Comparison of ENCODE assay signal across 30 cellular contexts in the genomic region with DNA sequence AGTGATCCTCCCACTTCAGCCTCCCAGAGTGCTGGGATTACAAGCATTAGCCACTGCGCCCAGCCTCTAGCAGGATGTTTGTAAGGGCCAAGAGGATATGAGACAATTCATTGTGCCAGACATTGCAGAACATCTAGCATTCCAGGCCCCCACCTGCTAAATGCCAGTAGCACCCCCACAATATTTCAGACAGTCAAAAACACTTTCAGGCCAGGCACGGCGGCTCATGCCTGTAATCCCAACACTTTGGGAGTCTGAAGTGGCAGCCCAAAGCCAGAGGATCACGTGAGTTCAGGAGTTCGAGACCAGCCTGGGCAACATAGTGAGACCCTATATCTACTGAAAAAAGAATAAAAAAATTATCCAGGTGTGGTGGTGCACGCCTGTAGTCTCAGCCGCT. TPM values are rescaled to one million over a fixed set of nuclear protein-coding genes. Genes with fewer than 3 reads are reported as not detected.
"Had no signal": no experiment of that assay in that cellular context is flagged by ENCODE, and none has a peak within 500 bp of the region (broad histone marks: within the 10 kb centered on the region; RNA-seq: fewer than 3 reads in every experiment).

No MANE protein-coding gene starts in this region.

- H3K4me1 Mint-ChIP-seq: memory B cell; neural crest cell; stimulated activated effector memory CD8-positive, alpha-beta T cell treated with anti-CD3 and anti-CD28 coated beads, Interleukin-12 subunit alpha, Interleukin-12 subunit beta, amount 100 ng/mL, for 72 hours had no signal

- H3K9me3 Mint-ChIP-seq: dendritic cell treated with granulocyte-macrophage colony-stimulating factor and Interleukin-4, amounts not matched to agents 40 ng/mL and 50 ng/mL, for 4 days; memory B cell; natural killer cell treated with Interleukin-12 subunit alpha and Interleukin-12 subunit beta and Interleukin-15 and Interleukin-18, amount 100 ng/mL, for 72 hours; neural crest cell; stimulated activated effector memory CD8-positive, alpha-beta T cell treated with anti-CD3 and anti-CD28 coated beads, Interleukin-12 subunit alpha, Interleukin-12 subunit beta, amount 100 ng/mL, for 72 hours had no signal

- H3K27ac ChIP-seq: esophagus muscularis mucosa, heart right ventricle, lower lobe of right lung, neutrophil, parathyroid adenoma, prostate gland, right atrium auricular region, testis, tibial artery, upper lobe of left lung, uterus had no signal

- DNase-seq: effector memory CD4-positive, alpha-beta T cell; foreskin melanocyte; glutamatergic neuron; heart right ventricle; hippocampal formation; kidney glomerular epithelial cell; left colon; left ventricle myocardium superior; lower lobe of right lung; stimulated activated CD4-positive, alpha-beta T cell treated with anti-CD3 and anti-CD28 coated beads, Interleukin-4, amount 100 ng/mL, for 24 hours; stimulated activated naive CD8-positive, alpha-beta T cell treated with anti-CD3 and anti-CD28 coated beads, Interleukin-15, Interleukin-2, amounts not matched to agents 100 U/mL and 50 U/mL, for 24 hours; substantia nigra; testis; tibial artery; upper lobe of left lung; uterus had no signal

- H3K27ac Mint-ChIP-seq: dendritic cell treated with granulocyte-macrophage colony-stimulating factor and Interleukin-4, amounts not matched to agents 40 ng/mL and 50 ng/mL, for 4 days; memory B cell; natural killer cell treated with Interleukin-12 subunit alpha and Interleukin-12 subunit beta and Interleukin-15 and Interleukin-18, amount 100 ng/mL, for 72 hours had no signal

- H3K4me3 ChIP-seq: esophagus muscularis mucosa, heart right ventricle, lower lobe of right lung, prostate gland, right atrium auricular region, testis, tibial artery, upper lobe of left lung, uterus had no signal

- H3K27me3 ChIP-seq: esophagus muscularis mucosa, heart right ventricle, neutrophil, right atrium auricular region, testis, tibial artery, upper lobe of left lung, uterus had no signal

- H3K4me3 Mint-ChIP-seq: dendritic cell treated with granulocyte-macrophage colony-stimulating factor and Interleukin-4, amounts not matched to agents 40 ng/mL and 50 ng/mL, for 4 days; memory B cell; natural killer cell treated with Interleukin-12 subunit alpha and Interleukin-12 subunit beta and Interleukin-15 and Interleukin-18, amount 100 ng/mL, for 72 hours; neural crest cell; stimulated activated effector memory CD8-positive, alpha-beta T cell treated with anti-CD3 and anti-CD28 coated beads, Interleukin-12 subunit alpha, Interleukin-12 subunit beta, amount 100 ng/mL, for 72 hours had no signal

- H3K36me3 ChIP-seq: uterus had no signal

- ATAC-seq: heart right ventricle; left colon; left ventricle myocardium superior; lower lobe of right lung; natural killer cell treated with Interleukin-12 subunit alpha and Interleukin-12 subunit beta and Interleukin-15 and Interleukin-18, amount 100 ng/mL, for 72 hours; sciatic nerve; stimulated activated effector memory CD8-positive, alpha-beta T cell treated with anti-CD3 and anti-CD28 coated beads, Interleukin-12 subunit alpha, Interleukin-12 subunit beta, amount 100 ng/mL, for 72 hours; stimulated activated naive CD8-positive, alpha-beta T cell treated with anti-CD3 and anti-CD28 coated beads, Interleukin-15, Interleukin-2, amounts not matched to agents 100 U/mL and 50 U/mL, for 24 hours had no signal

- H3K4me1 ChIP-seq: lower lobe of right lung, parathyroid adenoma, prostate gland, right atrium auricular region, testis, upper lobe of left lung, uterus had no signal

- H3K9me3 ChIP-seq: esophagus muscularis mucosa, heart right ventricle, lower lobe of right lung, neutrophil, prostate gland, right atrium auricular region, testis, tibial artery, upper lobe of left lung, uterus had no signal

- H3K27me3 Mint-ChIP-seq: dendritic cell treated with granulocyte-macrophage colony-stimulating factor and Interleukin-4, amounts not matched to agents 40 ng/mL and 50 ng/mL, for 4 days; memory B cell; natural killer cell treated with Interleukin-12 subunit alpha and Interleukin-12 subunit beta and Interleukin-15 and Interleukin-18, amount 100 ng/mL, for 72 hours had no signal

- FAIRE-seq: colon, endothelial cell of umbilical vein, islet of Langerhans had no signal

RNA-seq across cellular contexts. Expression of a gene that starts 37.1 kb away (rescaled TPM):
- polyA plus RNA-seq: endothelial cell of umbilical vein had no signal
